Comparison of ENCODE assay signal across 8 cellular contexts in genomic region chr9:95505676-95506437, GRCh38. TPM values are rescaled to one million over a fixed set of nuclear protein-coding genes. Genes with fewer than 3 reads are reported as not detected.
DNase-seq lines count a peak whose midpoint lies in the region; ATAC-seq and TF ChIP-seq lines count a peak whose summit lies in the region.

No MANE protein-coding gene starts in this region.

- no peaks in the 10 kb centered on the region for H3K36me3 ChIP-seq in right atrium auricular region
- H3K36me3 ChIP-seq in rectal smooth muscle tissue (ENCODE audit: control insufficient read depth, insufficient read depth, low read length): no peaks in the 10 kb centered on the region

- no peak for TF ChIP-seq CTCF in right atrium auricular region (IDR thresholded peaks at IDR 0.05)

- no peaks in the 10 kb centered on the region for H3K9me3 ChIP-seq in right atrium auricular region

- peaks cover 0 to 31% of the 10 kb centered on the region in 2 donors for H3K4me1 ChIP-seq in right atrium auricular region
- H3K4me1 ChIP-seq in rectal smooth muscle tissue (ENCODE audit: control insufficient read depth, insufficient read depth, low read length): peaks cover 8% of the 10 kb centered on the region

- H3K9ac ChIP-seq in rectal smooth muscle tissue (ENCODE audit: low read length): peak overlapping the region; percentile 49

- H3K4me3 ChIP-seq in GM08714 (ENCODE audit: low read length) (peak overlapping the region; percentile 75; the same call in 1 of the 2 replicates), right atrium auricular region (peak overlapping the region; percentile 84 to 86), rectal smooth muscle tissue (ENCODE audit: low read length) (peak overlapping the region; percentile 81)

- H3K27me3 ChIP-seq in right atrium auricular region: no peaks in the 10 kb centered on the region
- H3K27me3 ChIP-seq in rectal smooth muscle tissue (ENCODE audit: control insufficient read depth, insufficient read depth, low read length): no peaks in the 10 kb centered on the region

- intact Hi-C loops in posterior vena cava (cut with DNase I): loop anchor here in 1 of 2 donors (10.0 kb wide), 1 partner anchor 191 kb away; the partner anchor contains the start of gene FANCC

- H3K27ac ChIP-seq in right atrium auricular region (peak overlapping the region; percentile 93 to 94), rectal smooth muscle tissue (ENCODE audit: low read depth, low read length) (peak overlapping the region; percentile 72)

- peak; percentile 32 for ATAC-seq in HG02642 (IDR thresholded peaks at IDR 0.05; ENCODE audit: poor library complexity, unreplicated experiment)

- peak; percentile 22 for DNase-seq in NCI-H82 treated with DMSO at 0.1 percent for 48 hours (lab: John Stamatoyannopoulos, UW; ENCODE audit: unreplicated experiment)
- DNase-seq in amniotic epithelial cell (ENCODE audit: low read depth): peak; percentile 62
- no peak for DNase-seq in right atrium auricular region (ENCODE audit: low spot score)
- no peak for DNase-seq in posterior vena cava (ENCODE audit: low spot score)
- no peak for DNase-seq in SKM-1 treated with dmso at 0.1 percent for 144 hours (lab: John Stamatoyannopoulos, UW; ENCODE audit: unreplicated experiment)

RNA-seq across cellular contexts. Expression of gene PTCH1, which starts 10.9 kb away (rescaled TPM):
- 1 to 10 TPM; 5.4 to 6.3 TPM for total RNA-seq in right atrium auricular region
- 10 to 100 TPM in 1 of 2 donors, 1 to 10 TPM in 1; 4.6 to 13.2 TPM for total RNA-seq in posterior vena cava

Comparison
In these comparisons a context has a peak if more than half of its experiments do, and no peak if none do; other contexts are left out.
1. DNase-seq: peak in NCI-H82 treated with DMSO at 0.1 percent for 48 hours (single experiment) and amniotic epithelial cell (single experiment); none in right atrium auricular region (single experiment), posterior vena cava (single experiment) and SKM-1 treated with dmso at 0.1 percent for 144 hours (single experiment).
2. Peak in every context shown above with its lines, with median percentiles within 50 percentile points of each other: H3K4me3 ChIP-seq.